27 cellular contexts compared by ENCODE assay signal in the genomic region with DNA sequence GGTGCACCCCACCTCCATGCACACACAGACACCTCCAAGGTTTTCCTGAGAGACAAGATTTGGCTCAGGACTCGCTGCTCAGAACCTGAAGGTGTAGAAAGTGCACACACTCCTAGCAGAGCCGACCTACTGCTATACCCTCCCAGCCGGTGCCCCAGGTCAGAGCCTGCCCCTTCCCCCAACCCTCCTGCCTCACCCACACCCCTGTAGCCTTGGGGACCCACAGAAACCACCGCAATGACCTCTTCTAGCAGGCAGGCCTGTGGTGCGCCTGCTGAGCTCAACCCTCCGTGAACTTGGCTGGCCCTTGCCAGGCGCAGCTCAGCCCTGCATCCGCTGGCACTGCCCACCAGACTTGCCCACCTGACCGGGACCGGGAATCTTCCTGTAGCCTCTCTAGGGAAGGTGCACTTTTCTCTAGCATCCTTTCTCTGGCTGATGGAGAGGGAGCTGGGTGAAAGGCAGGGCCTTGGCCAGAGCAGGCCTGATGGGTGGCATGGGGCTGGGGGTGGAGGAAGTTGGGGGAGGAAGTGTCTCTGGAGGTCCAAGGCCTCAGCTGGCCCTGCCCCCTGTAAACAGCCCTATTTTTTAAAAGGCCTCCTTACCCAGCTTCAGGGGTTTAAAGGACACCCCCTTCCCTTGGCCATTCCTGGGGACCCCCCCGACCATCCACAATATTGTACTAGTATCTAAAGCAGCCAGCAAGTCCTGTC. TPM values are rescaled to one million over a fixed set of nuclear protein-coding genes. Genes with fewer than 3 reads are reported as not detected.
DNase-seq lines count a peak whose midpoint lies in the region; ATAC-seq, FAIRE-seq and TF ChIP-seq lines count a peak whose summit lies in the region.
"Had no signal": no experiment of that assay in that cellular context is flagged by ENCODE, and none has a peak within 500 bp of the region (broad histone marks: within the 10 kb centered on the region; RNA-seq: fewer than 3 reads in every experiment).

No MANE protein-coding gene starts in this region.

- CTCF ChIA-PET in activated CD4-positive, alpha-beta T cell treated with anti-CD3 and anti-CD28 coated beads, Interleukin-2, amount 10 ng/mL, durations not matched to agents 7 days and 5 days (lab: Charles Lee), result interaction anchor here (0.9 to 2.7 kb wide), 2 partner anchors 18 to 106 kb away, joined by 3 to 7 read pairs; no protein-coding TSS in a partner anchor
- CTCF ChIA-PET in H1 (lab: Charles Lee; ENCODE audit: partially characterized antibody), result interaction anchor here (1.0 to 2.5 kb wide), 8 partner anchors 10 to 205 kb away, joined by 3 to 23 read pairs (median 3); no protein-coding TSS in a partner anchor

- H3K23ac ChIP-seq in H1 (ENCODE audit: insufficient read length), result no peak overlapping the region

- no peak for TF ChIP-seq EP300 in H1 (IDR thresholded peaks at IDR 0.05; ENCODE audit: borderline replicate concordance in 1 of 2, low read depth in 2 of 2, low read length in 2 of 2)

- H3K4ac ChIP-seq in H1 (replicated peaks; ENCODE audit: insufficient read length, low read depth, low read length), result peak overlapping the region; percentile 97

- no peaks in the 10 kb centered on the region for H3K23me2 ChIP-seq in H1 (ENCODE audit: low read depth, low read length)

- H3K4me2 ChIP-seq in H1 (ENCODE audit: insufficient read depth in 1 of 2, low read depth in 2 of 2, low read length in 2 of 2), result no peak overlapping the region

- no peak for TF ChIP-seq RAD21 in H1 (IDR thresholded peaks at IDR 0.05 in 1 of 2, conservative IDR thresholded peaks at IDR 0.05 in 1 of 2; ENCODE audit: low read depth in 2 of 2, low read length in 2 of 2)

- no peak overlapping the region for H2AFZ ChIP-seq in H1 (ENCODE audit: low read length)

- TF ChIP-seq CTCF in H1 (IDR thresholded peaks at IDR 0.05; ENCODE audit: control extremely low read depth in 1 of 3, insufficient read depth in 1 of 3, low read depth in 1 of 3, low read length in 3 of 3), result no peak

- no peak overlapping the region for H3K9ac ChIP-seq in H1 (replicated peaks in 1 of 4; ENCODE audit: extremely low read depth in 1 of 4, low read depth in 3 of 4, low read length in 3 of 4)

- H3K79me2 ChIP-seq in H1 (ENCODE audit: control insufficient read depth in 1 of 2, insufficient read depth in 2 of 2, low read length in 2 of 2), result no peaks in the 10 kb centered on the region

- H2BK120ac ChIP-seq in H1 (replicated peaks; ENCODE audit: low read depth, low read length), result peak overlapping the region; percentile 60

- peak overlapping the region; percentile 57; the same call in 1 of the 2 replicates for H4K8ac ChIP-seq in H1 (ENCODE audit: extremely low read depth, insufficient read depth, low read length)

- H2BK15ac ChIP-seq in H1 (ENCODE audit: low read length), result peak overlapping the region; percentile 31; the same call in 1 of the 2 replicates

- H2BK5ac ChIP-seq in H1 (ENCODE audit: low read depth, low read length), result peak overlapping the region; percentile 54; the same call in 1 of the 2 replicates

- peaks cover 32% of the 10 kb centered on the region for H3K27me3 Mint-ChIP-seq in activated CD4-positive, alpha-beta T cell treated with anti-CD3 and anti-CD28 coated beads, Interleukin-2, amount 10 ng/mL, durations not matched to agents 7 days and 5 days
- H3K27me3 Mint-ChIP-seq in activated CD4-positive, alpha-beta T cell treated with anti-CD3 and anti-CD28 coated beads, Interleukin-2, amount 10 ng/mL, durations not matched to agents 24 days and 14 days, result peaks cover 22% of the 10 kb centered on the region
- peaks cover 10% of the 10 kb centered on the region for H3K27me3 Mint-ChIP-seq in IgD-negative memory B cell
- H3K27me3 Mint-ChIP-seq in stimulated activated memory B cell treated with anti-CD40 and anti-IgM and Interleukin-4, amounts not matched to agents 10 μg/mL and 1 μg/mL and 100 μg/mL, for 72 hours, result peaks cover 7% of the 10 kb centered on the region
- H3K27me3 Mint-ChIP-seq: activated naive CD8-positive, alpha-beta T cell had no signal

- no peak overlapping the region for H3K14ac ChIP-seq in H1 (ENCODE audit: insufficient read length)

- 0 out of 2 replicates have a peak overlapping the region, but pooled peaks have one; percentile 71 for H3K18ac ChIP-seq in H1 (ENCODE audit: extremely low read depth, low read length)

- H4K91ac ChIP-seq in H1 (replicated peaks; ENCODE audit: insufficient read length, low read length), result peak overlapping the region; percentile 99

- no peaks in the 10 kb centered on the region for H3K9me3 ChIP-seq in H1 (ENCODE audit: insufficient read depth in 2 of 2, low read depth in 1 of 2, low read length in 1 of 2)
- H3K9me3 ChIP-seq: BE2C, esophagus squamous epithelium, gastroesophageal sphincter, psoas muscle, upper lobe of right lung had no signal

- H3K4me1 ChIP-seq in H1 (replicated peaks in 1 of 4; ENCODE audit: control insufficient read depth in 3 of 4, insufficient read depth in 4 of 4, low read length in 3 of 4), result peaks cover 6 to 26% (median 18%) of the 10 kb centered on the region in 4 experiments

- H3K79me1 ChIP-seq in H1 (ENCODE audit: low read depth, low read length), result no peaks in the 10 kb centered on the region

- no peaks in the 10 kb centered on the region for H4K20me1 ChIP-seq in H1 (replicated peaks in 1 of 2; ENCODE audit: control insufficient read depth in 1 of 2, insufficient read depth in 2 of 2, low read length in 2 of 2)

- no peak for TF ChIP-seq POLR2A in H1 (IDR thresholded peaks at IDR 0.05; ENCODE audit: control extremely low read depth in 1 of 2, low read depth in 2 of 2, low read length in 2 of 2)

- H3K4me3 Mint-ChIP-seq in activated CD4-positive, alpha-beta T cell treated with anti-CD3 and anti-CD28 coated beads, Interleukin-2, amount 10 ng/mL, durations not matched to agents 7 days and 5 days, result no peak overlapping the region
- H3K4me3 Mint-ChIP-seq in activated CD4-positive, alpha-beta T cell treated with anti-CD3 and anti-CD28 coated beads, Interleukin-2, amount 10 ng/mL, durations not matched to agents 24 days and 14 days, result no peak overlapping the region
- peak overlapping the region in 3 of 4 donors; percentile 61 to 90 (median 72) for H3K4me3 Mint-ChIP-seq in IgD-negative memory B cell
- H3K4me3 Mint-ChIP-seq in stimulated activated memory B cell treated with anti-CD40 and anti-IgM and Interleukin-4, amounts not matched to agents 10 μg/mL and 1 μg/mL and 100 μg/mL, for 72 hours, result no peak overlapping the region
- H3K4me3 Mint-ChIP-seq: activated naive CD8-positive, alpha-beta T cell; activated T-helper 1 cell treated with anti-CD3 and anti-CD28 coated beads, Interleukin-12 subunit alpha, Interleukin-12 subunit beta, Interleukin-2, Interleukin-4 antibody, amounts not matched to agents 30 ng/mL and 10 ng/mL and 1 ng/mL, durations not matched to agents 14 hours and 24 hours and 36 hours; neural crest cell; stimulated activated naive CD8-positive, alpha-beta T cell treated with anti-CD3 and anti-CD28 coated beads, Interleukin-15, Interleukin-2, amounts not matched to agents 100 ng/mL and 50 ng/mL, for 24 hours; T-helper 1 cell treated with Interleukin-12 subunit alpha and Interleukin-12 subunit beta and Interleukin-4 antibody, amounts not matched to agents 30 μg/mL and 1 μg/mL, for 36 hours had no signal

- peak overlapping the region; percentile 57 for H4K5ac ChIP-seq in H1 (ENCODE audit: insufficient read length, low read depth, low read length)

- 92% methylated on average over 11 of the region's 11 CpGs; no CpG with 5 or more reads in 1 of the 2 experiments for WGBS in H1 (ENCODE audit: extremely low coverage in 1 of 2, insufficient coverage in 1 of 2, insufficient read length in 1 of 2, insufficient replicate concordance in 2 of 2, low coverage in 1 of 2, low lambda C conversion rate in 2 of 2, missing lambda C conversion rate in 1 of 2), 2 experiments

- no peak overlapping the region for H3K4me3 ChIP-seq in H1 (ENCODE audit: extremely low read depth in 1 of 4, insufficient read depth in 2 of 4, low read depth in 3 of 4, low read length in 4 of 4)
- H3K4me3 ChIP-seq: esophagus squamous epithelium, gastroesophageal sphincter, psoas muscle, upper lobe of right lung had no signal

- peak overlapping the region; percentile 93; the same call in 1 of the 2 replicates for H2BK20ac ChIP-seq in H1 (ENCODE audit: low read length)

- POLR2A ChIA-PET in activated CD4-positive, alpha-beta T cell treated with anti-CD3 and anti-CD28 coated beads, Interleukin-2, amount 10 ng/mL, durations not matched to agents 7 days and 5 days (lab: Charles Lee), result no interaction called here
- POLR2A ChIA-PET in H1 (lab: Charles Lee; ENCODE audit: partially characterized antibody), result no interaction called here

- H3K27ac Mint-ChIP-seq in activated CD4-positive, alpha-beta T cell treated with anti-CD3 and anti-CD28 coated beads, Interleukin-2, amount 10 ng/mL, durations not matched to agents 7 days and 5 days, result peak overlapping the region; percentile 54
- H3K27ac Mint-ChIP-seq in activated CD4-positive, alpha-beta T cell treated with anti-CD3 and anti-CD28 coated beads, Interleukin-2, amount 10 ng/mL, durations not matched to agents 24 days and 14 days, result no peak overlapping the region
- peak overlapping the region in 1 of 3 donors; percentile 39 for H3K27ac Mint-ChIP-seq in IgD-negative memory B cell
- H3K27ac Mint-ChIP-seq in stimulated activated memory B cell treated with anti-CD40 and anti-IgM and Interleukin-4, amounts not matched to agents 10 μg/mL and 1 μg/mL and 100 μg/mL, for 72 hours, result peak overlapping the region; percentile 33
- H3K27ac Mint-ChIP-seq: activated naive CD8-positive, alpha-beta T cell; activated T-helper 1 cell treated with anti-CD3 and anti-CD28 coated beads, Interleukin-12 subunit alpha, Interleukin-12 subunit beta, Interleukin-2, Interleukin-4 antibody, amounts not matched to agents 30 ng/mL and 10 ng/mL and 1 ng/mL, durations not matched to agents 14 hours and 24 hours and 36 hours; stimulated activated naive CD8-positive, alpha-beta T cell treated with anti-CD3 and anti-CD28 coated beads, Interleukin-15, Interleukin-2, amounts not matched to agents 100 ng/mL and 50 ng/mL, for 24 hours; T-helper 1 cell treated with Interleukin-12 subunit alpha and Interleukin-12 subunit beta and Interleukin-4 antibody, amounts not matched to agents 30 μg/mL and 1 μg/mL, for 36 hours had no signal

- no peak for FAIRE-seq in H1 (lab: Jason Lieb, UNC)
- FAIRE-seq: A204.1 had no signal

- H3K36me3 ChIP-seq in H1 (ENCODE audit: control insufficient read depth in 2 of 4, insufficient read depth in 4 of 4, low read length in 3 of 4), result no peaks in the 10 kb centered on the region
- H3K36me3 ChIP-seq: BE2C, esophagus squamous epithelium, gastroesophageal sphincter, upper lobe of right lung had no signal

- no peak for DNase-seq in activated CD4-positive, alpha-beta T cell treated with anti-CD3 and anti-CD28 coated beads, Interleukin-2, amount 10 ng/mL, durations not matched to agents 7 days and 5 days
- no peak for DNase-seq in activated CD4-positive, alpha-beta T cell treated with anti-CD3 and anti-CD28 coated beads, Interleukin-2, amount 10 ng/mL, durations not matched to agents 24 days and 14 days
- DNase-seq in H1 (ENCODE audit: low read depth in 1 of 2, low spot score in 2 of 2), result no peak
- DNase-seq in HT-29 (ENCODE audit: low spot score), result no peak
- DNase-seq in NCI-H2196 treated with DMSO at 0.1 percent for 48 hours (lab: John Stamatoyannopoulos, UW; ENCODE audit: unreplicated experiment), result no peak
- no peak for DNase-seq in NCI-H69 (lab: John Stamatoyannopoulos, UW)
- DNase-seq: activated CD8-positive, alpha-beta memory T cell treated with anti-CD3 and anti-CD28 coated beads for 24 hours; BE2C; effector memory CD4-positive, alpha-beta T cell; EL; esophagus squamous epithelium; HFFc6; NCI-H1436 treated with DMSO at 0.1 percent for 48 hours; NCI-H2171; SIG-M5; upper lobe of right lung had no signal

- H2AK5ac ChIP-seq in H1 (ENCODE audit: low read depth, low read length), result peak overlapping the region; percentile 67; the same call in 1 of the 2 replicates

- peaks cover 25% of the 10 kb centered on the region for H3K4me1 Mint-ChIP-seq in activated CD4-positive, alpha-beta T cell treated with anti-CD3 and anti-CD28 coated beads, Interleukin-2, amount 10 ng/mL, durations not matched to agents 7 days and 5 days
- H3K4me1 Mint-ChIP-seq in activated CD4-positive, alpha-beta T cell treated with anti-CD3 and anti-CD28 coated beads, Interleukin-2, amount 10 ng/mL, durations not matched to agents 24 days and 14 days, result peaks cover 21% of the 10 kb centered on the region
- peaks cover 31 to 34% (median 33%) of the 10 kb centered on the region in 3 donors for H3K4me1 Mint-ChIP-seq in IgD-negative memory B cell
- peaks cover 60% of the 10 kb centered on the region for H3K4me1 Mint-ChIP-seq in stimulated activated memory B cell treated with anti-CD40 and anti-IgM and Interleukin-4, amounts not matched to agents 10 μg/mL and 1 μg/mL and 100 μg/mL, for 72 hours

- H3K27me3 ChIP-seq in H1 (replicated peaks in 1 of 4; ENCODE audit: control insufficient read depth in 3 of 4, extremely low read depth in 1 of 4, insufficient read depth in 3 of 4, low read length in 3 of 4), result no peaks in the 10 kb centered on the region; a peak in 1 of 7 replicates

- H3K27ac ChIP-seq in H1 (ENCODE audit: low read depth, low read length), result no peak overlapping the region
- H3K27ac ChIP-seq: psoas muscle, upper lobe of right lung had no signal

- no peak overlapping the region for H3K56ac ChIP-seq in H1 (replicated peaks; ENCODE audit: insufficient read length, low read depth, low read length)

- H3K9me3 Mint-ChIP-seq in activated CD4-positive, alpha-beta T cell treated with anti-CD3 and anti-CD28 coated beads, Interleukin-2, amount 10 ng/mL, durations not matched to agents 7 days and 5 days, result no peaks in the 10 kb centered on the region
- H3K9me3 Mint-ChIP-seq in activated CD4-positive, alpha-beta T cell treated with anti-CD3 and anti-CD28 coated beads, Interleukin-2, amount 10 ng/mL, durations not matched to agents 24 days and 14 days, result no peaks in the 10 kb centered on the region
- no peaks in the 10 kb centered on the region for H3K9me3 Mint-ChIP-seq in IgD-negative memory B cell
- H3K9me3 Mint-ChIP-seq in stimulated activated memory B cell treated with anti-CD40 and anti-IgM and Interleukin-4, amounts not matched to agents 10 μg/mL and 1 μg/mL and 100 μg/mL, for 72 hours, result peaks cover under 1% of the 10 kb centered on the region
- H3K9me3 Mint-ChIP-seq: neural crest cell; stimulated activated naive CD8-positive, alpha-beta T cell treated with anti-CD3 and anti-CD28 coated beads, Interleukin-15, Interleukin-2, amounts not matched to agents 100 ng/mL and 50 ng/mL, for 24 hours had no signal

- intact Hi-C loops in activated CD4-positive, alpha-beta T cell treated with anti-CD3 and anti-CD28 coated beads, Interleukin-2, amount 10 ng/mL, durations not matched to agents 24 days and 14 days (cut with micrococcal nuclease), result no loop called here

- ATAC-seq in stimulated activated memory B cell treated with anti-CD40 and anti-IgM and Interleukin-4, amounts not matched to agents 10 μg/mL and 1 μg/mL and 100 μg/mL, for 72 hours, result no peak
- ATAC-seq: gastroesophageal sphincter, psoas muscle, upper lobe of right lung had no signal

- peak overlapping the region; percentile 87; the same call in 1 of the 2 replicates for H2BK12ac ChIP-seq in H1 (ENCODE audit: low read depth, low read length)

- no peaks in the 10 kb centered on the region for H3K36me3 Mint-ChIP-seq in activated CD4-positive, alpha-beta T cell treated with anti-CD3 and anti-CD28 coated beads, Interleukin-2, amount 10 ng/mL, durations not matched to agents 7 days and 5 days (ENCODE audit: low read depth)
- H3K36me3 Mint-ChIP-seq in activated CD4-positive, alpha-beta T cell treated with anti-CD3 and anti-CD28 coated beads, Interleukin-2, amount 10 ng/mL, durations not matched to agents 24 days and 14 days (ENCODE audit: low read depth), result no peaks in the 10 kb centered on the region
- H3K36me3 Mint-ChIP-seq in IgD-negative memory B cell, result no peaks in the 10 kb centered on the region
- H3K36me3 Mint-ChIP-seq in stimulated activated memory B cell treated with anti-CD40 and anti-IgM and Interleukin-4, amounts not matched to agents 10 μg/mL and 1 μg/mL and 100 μg/mL, for 72 hours, result no peaks in the 10 kb centered on the region
- H3K36me3 Mint-ChIP-seq: activated naive CD8-positive, alpha-beta T cell had no signal

RNA-seq across cellular contexts. Expression of a gene that starts 36.9 kb away (rescaled TPM):
- total RNA-seq in activated CD4-positive, alpha-beta T cell treated with anti-CD3 and anti-CD28 coated beads, Interleukin-2, amount 10 ng/mL, durations not matched to agents 7 days and 5 days, result 10 to 100 TPM; 54.2 to 55.2 TPM
- total RNA-seq in activated CD4-positive, alpha-beta T cell treated with anti-CD3 and anti-CD28 coated beads, Interleukin-2, amount 10 ng/mL, durations not matched to agents 24 days and 14 days, result 57.8 and 67.3 TPM in 2 replicates
- 3.4 TPM for polyA plus RNA-seq in IgD-negative memory B cell
- 18.2 and 18.5 TPM in 2 replicates for total RNA-seq in H1 (2021; fragmentation: NEBNext Ultra II Directional; extraction: Animal tissue kit (Norgen Biotek cat#: 25700))
- 10.5 and 13.3 TPM in 2 replicates for polyA plus RNA-seq in H1 (2011; rRNA removed)
- 10.5 TPM for polyA plus RNA-seq in H1 (2011; cell fraction: cytosol; rRNA removed)
- 30.4 TPM for polyA plus RNA-seq in H1 (2011; cell fraction: nucleus; rRNA removed)
- polyA plus RNA-seq in H1 (2012, experiment 1 of 2), result 15.4 to 21.3 TPM (median 15.8 TPM) in 4 replicates
- 19.2 TPM for polyA plus RNA-seq in H1 (2012, experiment 2 of 2)
- polyA plus RNA-seq in H1 (2013, experiment 1 of 2), result 19.8 TPM
- 21.9 TPM for polyA plus RNA-seq in H1 (2013, experiment 2 of 2)
- polyA minus RNA-seq in H1 (2011; rRNA and poly(A)+ RNA removed), result 6.1 and 7.4 TPM in 2 replicates
- 9.3 TPM for polyA minus RNA-seq in H1 (2011; cell fraction: cytosol; rRNA and poly(A)+ RNA removed)
- 10.6 TPM for polyA minus RNA-seq in H1 (2011; cell fraction: nucleus; rRNA and poly(A)+ RNA removed)
- total RNA-seq in HT-29 (2014; rRNA removed; shearing (Covaris generic)), result 78.8 and 83.4 TPM in 2 replicates
- total RNA-seq: skeletal muscle tissue had no signal

Comparison
In these comparisons a context has a peak if more than half of its experiments do, and no peak if none do; other contexts are left out.
1. H3K4me3 Mint-ChIP-seq: peak in IgD-negative memory B cell (3 of 4); none in activated CD4-positive, alpha-beta T cell treated with anti-CD3 and anti-CD28 coated beads, Interleukin-2, amount 10 ng/mL, durations not matched to agents 7 days and 5 days (single experiment), activated CD4-positive, alpha-beta T cell treated with anti-CD3 and anti-CD28 coated beads, Interleukin-2, amount 10 ng/mL, durations not matched to agents 24 days and 14 days (single experiment) and stimulated activated memory B cell treated with anti-CD40 and anti-IgM and Interleukin-4, amounts not matched to agents 10 μg/mL and 1 μg/mL and 100 μg/mL, for 72 hours (single experiment).